Comparison of ENCODE assay signal across 18 cellular contexts in genomic region chr2:118254117-118254516, GRCh38.
DNase-seq lines count a peak whose midpoint lies in the region; ATAC-seq, FAIRE-seq and TF ChIP-seq lines count a peak whose summit lies in the region.
"Had no signal": no experiment of that assay in that cellular context is flagged by ENCODE, and none has a peak within 500 bp of the region (broad histone marks: within the 10 kb centered on the region; RNA-seq: fewer than 3 reads in every experiment).

No MANE protein-coding gene starts in this region.

- H3K36me3 Mint-ChIP-seq in endodermal cell (ENCODE audit: low read depth) (no peaks in the 10 kb centered on the region), T-helper 17 cell (ENCODE audit: low read depth) (no peaks in the 10 kb centered on the region)

- peak; percentile 41 to 66 (median 53) for ATAC-seq in pancreas
- ATAC-seq in T-helper 17 cell: no peak
- ATAC-seq: GM12878, GM23338 had no signal

- no peak for TF ChIP-seq RAD21 in liver (IDR thresholded peaks at IDR 0.05)

- TF ChIP-seq CTCF in endodermal cell (conservative IDR thresholded peaks at IDR 0.05) (no peak), liver (IDR thresholded peaks at IDR 0.05; ENCODE audit: low read depth, low read length, missing input control) (no peak), pancreas (IDR thresholded peaks at IDR 0.05) (no peak), uterus (IDR thresholded peaks at IDR 0.05) (no peak)

- H3K9ac ChIP-seq in endodermal cell (ENCODE audit: extremely low read depth, low read length, poor library complexity, severe bottlenecking) (no peak overlapping the region), liver (ENCODE audit: low read depth in 1 of 2, low read length in 2 of 2) (no peak overlapping the region)
- H3K9ac ChIP-seq: BLaER1 treated with 17β-estradiol and CSF1 and Interleukin-3, amounts not matched to agents 10 nM and 100 nM had no signal

- no peaks in the 10 kb centered on the region for H3K9me3 Mint-ChIP-seq in endodermal cell
- H3K9me3 Mint-ChIP-seq: CD8-positive, alpha-beta memory T cell; GM23338 had no signal

- peaks cover 12% of the 10 kb centered on the region for H3K4me1 ChIP-seq in endodermal cell (ENCODE audit: control insufficient read depth, insufficient read depth, low read length)
- H3K4me1 ChIP-seq in liver (ENCODE audit: control insufficient read depth in 4 of 4, insufficient read depth in 4 of 4, low read length in 3 of 4): peaks cover 0 to 3% (median 0%) of the 10 kb centered on the region in 4 donors
- peaks cover 0 to 5% (median 0%) of the 10 kb centered on the region in 3 donors for H3K4me1 ChIP-seq in pancreas
- H3K4me1 ChIP-seq in uterus: no peaks in the 10 kb centered on the region

- intact Hi-C loops in pancreas (cut with DNase I) (no loop called here), uterus (cut with DNase I; ENCODE audit: low total_unique reads) (no loop called here)

- TF ChIP-seq POLR2A in uterus (IDR thresholded peaks at IDR 0.05): no peak

- WGBS in endodermal cell (ENCODE audit: insufficient coverage in 1 of 2, insufficient read length in 1 of 2), 2 experiments: 96 to 100% methylated on average over 1 to 2 of the region's 2 CpGs
- WGBS in liver: 86% methylated on average over 2 of the region's 2 CpGs
- 33 to 53% methylated on average over 2 of the region's 2 CpGs for WGBS in pancreas, 2 donors

- no peak for FAIRE-seq in pancreas (lab: Jason Lieb, UNC)
- FAIRE-seq: GM12878, H54 had no signal

- peaks cover 28% of the 10 kb centered on the region for H3K4me1 Mint-ChIP-seq in endodermal cell
- peaks cover 2% of the 10 kb centered on the region for H3K4me1 Mint-ChIP-seq in T-helper 17 cell
- H3K4me1 Mint-ChIP-seq: B cell; CD8-positive, alpha-beta memory T cell had no signal

- no peak overlapping the region for H3K27ac Mint-ChIP-seq in endodermal cell
- no peak overlapping the region for H3K27ac Mint-ChIP-seq in T-helper 17 cell
- H3K27ac Mint-ChIP-seq: B cell; CD8-positive, alpha-beta memory T cell; GM23338 had no signal

- H3K4me3 Mint-ChIP-seq in endodermal cell: no peak overlapping the region
- H3K4me3 Mint-ChIP-seq in T-helper 17 cell: no peak overlapping the region
- H3K4me3 Mint-ChIP-seq: B cell; CD8-positive, alpha-beta memory T cell; GM23338 had no signal

- H3K27me3 Mint-ChIP-seq in endodermal cell (ENCODE audit: insufficient read depth) (peaks cover 21% of the 10 kb centered on the region), T-helper 17 cell (peaks cover 67% of the 10 kb centered on the region)

- H3K36me3 ChIP-seq in endodermal cell (ENCODE audit: control insufficient read depth, insufficient read depth, low read length) (no peaks in the 10 kb centered on the region), liver (ENCODE audit: control insufficient read depth in 4 of 4, insufficient read depth in 3 of 4, low read depth in 1 of 4, low read length in 3 of 4) (no peaks in the 10 kb centered on the region), pancreas (no peaks in the 10 kb centered on the region), uterus (no peaks in the 10 kb centered on the region)
- H3K36me3 ChIP-seq: BLaER1 treated with 17β-estradiol and CSF1 and Interleukin-3, amounts not matched to agents 10 nM and 100 nM had no signal

- H3K27ac ChIP-seq in endodermal cell (ENCODE audit: low read depth, low read length) (no peak overlapping the region), liver (ENCODE audit: low read depth in 1 of 2, low read length in 2 of 2) (no peak overlapping the region), pancreas (no peak overlapping the region), uterus (no peak overlapping the region)
- H3K27ac ChIP-seq: BLaER1 treated with 17β-estradiol and CSF1 and Interleukin-3, amounts not matched to agents 10 nM and 100 nM had no signal

- H3K4me3 ChIP-seq in endodermal cell (ENCODE audit: low read length) (no peak overlapping the region), liver (ENCODE audit: low read depth in 1 of 3, low read length in 3 of 3) (no peak overlapping the region), pancreas (no peak overlapping the region), uterus (no peak overlapping the region)
- H3K4me3 ChIP-seq: BLaER1 treated with 17β-estradiol and CSF1 and Interleukin-3, amounts not matched to agents 10 nM and 100 nM; GM12878; GM23338 had no signal

- H3K27me3 ChIP-seq in endodermal cell (ENCODE audit: control insufficient read depth, insufficient read depth, low read length, poor library complexity, severe bottlenecking) (no peaks in the 10 kb centered on the region), liver (ENCODE audit: control insufficient read depth in 4 of 4, insufficient read depth in 4 of 4, low read length in 3 of 4) (no peaks in the 10 kb centered on the region), pancreas (no peaks in the 10 kb centered on the region), uterus (peaks cover 0 to 3% of the 10 kb centered on the region in 2 donors)
- H3K27me3 ChIP-seq: BLaER1 treated with 17β-estradiol and CSF1 and Interleukin-3, amounts not matched to agents 10 nM and 100 nM had no signal

- DNase-seq in endodermal cell (peak; percentile 32), pancreas (no peak), T-helper 17 cell (no peak), cortex of kidney (lab: John Stamatoyannopoulos, UW) (no peak), uterus (no peak)
- DNase-seq: CD8-positive, alpha-beta memory T cell; COR-L47; DMS 273 treated with DMSO at 0.1 percent for 48 hours; DMS53; DND-41; EL; HCEC 1CT had no signal

- H3K9me3 ChIP-seq in endodermal cell (ENCODE audit: control insufficient read depth, low read length) (peaks cover 7% of the 10 kb centered on the region), liver (ENCODE audit: control insufficient read depth in 4 of 4, low read length in 3 of 4) (no peaks in the 10 kb centered on the region), pancreas (no peaks in the 10 kb centered on the region), T-helper 17 cell (ENCODE audit: control insufficient read depth, low read length, poor library complexity, severe bottlenecking) (no peaks in the 10 kb centered on the region), uterus (no peaks in the 10 kb centered on the region)

TF ChIP-seq in liver, 16 proteins besides CTCF, POLR2A, EP300 and RAD21:
- TF ChIP-seq HNF4A (conservative IDR thresholded peaks at IDR 0.05): peak; percentile 8 to 54
- TF ChIP-seq TAF1 (conservative IDR thresholded peaks at IDR 0.05): no peak
- no peak for TF ChIP-seq REST (IDR thresholded peaks at IDR 0.05)
- peak in 1 of 2 donors; percentile 21 for TF ChIP-seq EGR1 (IDR thresholded peaks at IDR 0.05; ENCODE audit: low read depth in 2 of 2)
- no peak for TF ChIP-seq RXRA (IDR thresholded peaks at IDR 0.05)
